16 cellular contexts compared by ENCODE assay signal in the genomic region with DNA sequence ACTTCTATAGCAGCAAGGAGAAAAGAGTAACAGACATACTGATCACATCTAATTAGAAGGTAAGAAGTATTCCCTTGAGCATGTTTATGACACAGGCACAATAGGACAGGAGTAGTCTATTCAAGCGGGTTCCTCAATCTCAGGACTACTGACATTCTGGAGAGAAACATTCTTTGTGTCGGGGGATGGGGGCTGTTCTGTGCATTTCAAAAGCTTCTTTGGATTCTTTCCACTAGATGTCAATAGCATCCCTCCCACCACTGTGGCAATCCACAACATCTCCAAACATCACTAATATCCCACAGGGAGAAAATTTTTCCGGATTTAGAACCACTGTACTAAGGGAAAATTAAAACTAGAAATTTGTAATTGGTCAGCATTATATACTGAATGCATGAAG. TPM values are rescaled to one million over a fixed set of nuclear protein-coding genes. Genes with fewer than 3 reads are reported as not detected.
DNase-seq lines count a peak whose midpoint lies in the region; ATAC-seq and TF ChIP-seq lines count a peak whose summit lies in the region.
"Had no signal": no experiment of that assay in that cellular context is flagged by ENCODE, and none has a peak within 500 bp of the region (broad histone marks: within the 10 kb centered on the region; RNA-seq: fewer than 3 reads in every experiment).

No MANE protein-coding gene starts in this region.

- intact Hi-C loops in activated CD8-positive, alpha-beta T cell treated with anti-CD3 and anti-CD28 coated beads for 36 hours (cut with micrococcal nuclease): no loop called here

- DNase-seq in NCI-H1694 treated with DMSO at 0.1 percent for 48 hours (lab: John Stamatoyannopoulos, UW) (peak; percentile 22), NCI-H1694 (lab: John Stamatoyannopoulos, UW) (no peak), NT2/D1 (ENCODE audit: low read depth, low spot score) (peak; percentile 90), foreskin keratinocyte (peak in 1 of 2 donors; percentile 10), renal cortical epithelial cell (ENCODE audit: low read depth) (peak; percentile 50), germinal center (ENCODE audit: low spot score) (no peak), DMS 273 treated with DMSO at 0.1 percent for 48 hours (lab: John Stamatoyannopoulos, UW) (no peak)
- no peak for DNase-seq in activated CD8-positive, alpha-beta T cell treated with anti-CD3 and anti-CD28 coated beads for 36 hours
- DNase-seq: activated naive CD4-positive, alpha-beta T cell treated with anti-CD3 and anti-CD28 coated beads for 36 hours; DND-41; NK-92 treated with Interleukin-12 subunit alpha and Interleukin-12 subunit beta, amount 100 ng/mL, for 24 hours; right cardiac atrium; T-helper 17 cell had no signal

- CTCF ChIA-PET in activated CD8-positive, alpha-beta T cell treated with anti-CD3 and anti-CD28 coated beads for 36 hours (lab: Charles Lee): no interaction called here

- H3K9ac ChIP-seq in NT2/D1 (ENCODE audit: insufficient read length, low read depth): no peak overlapping the region

- H3K27ac Mint-ChIP-seq in activated CD8-positive, alpha-beta T cell treated with anti-CD3 and anti-CD28 coated beads for 36 hours: no peak overlapping the region
- H3K27ac Mint-ChIP-seq: activated naive CD4-positive, alpha-beta T cell treated with anti-CD3 and anti-CD28 coated beads for 36 hours; dendritic cell treated with granulocyte-macrophage colony-stimulating factor and Interleukin-4, amounts not matched to agents 40 ng/mL and 50 ng/mL, for 4 days; mesothelial cell of epicardium; T-helper 17 cell had no signal

- H3K4me3 Mint-ChIP-seq in activated CD8-positive, alpha-beta T cell treated with anti-CD3 and anti-CD28 coated beads for 36 hours: no peak overlapping the region
- H3K4me3 Mint-ChIP-seq: activated naive CD4-positive, alpha-beta T cell treated with anti-CD3 and anti-CD28 coated beads for 36 hours; dendritic cell treated with granulocyte-macrophage colony-stimulating factor and Interleukin-4, amounts not matched to agents 40 ng/mL and 50 ng/mL, for 4 days; mesothelial cell of epicardium; T-helper 17 cell had no signal

- no peaks in the 10 kb centered on the region for H3K36me3 Mint-ChIP-seq in activated CD8-positive, alpha-beta T cell treated with anti-CD3 and anti-CD28 coated beads for 36 hours (ENCODE audit: low read depth)

- ATAC-seq in foreskin keratinocyte: no peak
- ATAC-seq in activated CD8-positive, alpha-beta T cell treated with anti-CD3 and anti-CD28 coated beads for 36 hours: no peak
- ATAC-seq: right cardiac atrium, T-helper 17 cell had no signal

- peak; percentile 50 for TF ChIP-seq CTCF in foreskin keratinocyte (conservative IDR thresholded peaks at IDR 0.05)
- TF ChIP-seq CTCF in activated CD8-positive, alpha-beta T cell treated with anti-CD3 and anti-CD28 coated beads for 36 hours (IDR thresholded peaks at IDR 0.05): no peak

- no peaks in the 10 kb centered on the region for H3K4me1 Mint-ChIP-seq in activated CD8-positive, alpha-beta T cell treated with anti-CD3 and anti-CD28 coated beads for 36 hours (ENCODE audit: low read depth)
- H3K4me1 Mint-ChIP-seq: T-helper 17 cell had no signal

- H3K27me3 ChIP-seq in NT2/D1 (ENCODE audit: insufficient read depth, insufficient read length) (no peaks in the 10 kb centered on the region), foreskin keratinocyte (no peaks in the 10 kb centered on the region)
- H3K27me3 ChIP-seq: suprapubic skin had no signal

- no peak overlapping the region for H3K4me3 ChIP-seq in NT2/D1 (ENCODE audit: insufficient read length, low read depth)
- H3K4me3 ChIP-seq: suprapubic skin had no signal

- POLR2A ChIA-PET in activated CD8-positive, alpha-beta T cell treated with anti-CD3 and anti-CD28 coated beads for 36 hours (lab: Charles Lee): no interaction called here

- H3K4me1 ChIP-seq in NT2/D1 (ENCODE audit: insufficient read depth, insufficient read length) (no peaks in the 10 kb centered on the region), foreskin keratinocyte (no peaks in the 10 kb centered on the region)
- H3K4me1 ChIP-seq: suprapubic skin had no signal

- H3K9me3 ChIP-seq in NT2/D1 (ENCODE audit: insufficient read depth, low read length): peaks cover 32% of the 10 kb centered on the region
- H3K9me3 ChIP-seq: suprapubic skin had no signal

- peaks cover 2% of the 10 kb centered on the region for H3K9me3 Mint-ChIP-seq in activated CD8-positive, alpha-beta T cell treated with anti-CD3 and anti-CD28 coated beads for 36 hours

- H3K27ac ChIP-seq in foreskin keratinocyte: no peak overlapping the region
- H3K27ac ChIP-seq: suprapubic skin had no signal

- no peaks in the 10 kb centered on the region for H3K36me3 ChIP-seq in NT2/D1 (ENCODE audit: insufficient read depth, insufficient read length, low read length)
- H3K36me3 ChIP-seq: suprapubic skin had no signal

- no peaks in the 10 kb centered on the region for H3K27me3 Mint-ChIP-seq in activated CD8-positive, alpha-beta T cell treated with anti-CD3 and anti-CD28 coated beads for 36 hours
- H3K27me3 Mint-ChIP-seq: T-helper 17 cell had no signal

RNA-seq across cellular contexts. Expression of a gene that starts 56.9 kb away (rescaled TPM):
- not detected in 2 replicates for total RNA-seq in foreskin keratinocyte
- polyA plus RNA-seq in foreskin keratinocyte: not detected in 2 replicates
- total RNA-seq in renal cortical epithelial cell: 12.5 and 63.1 TPM in 2 replicates
- total RNA-seq in activated CD8-positive, alpha-beta T cell treated with anti-CD3 and anti-CD28 coated beads for 36 hours: not detected
- total RNA-seq: activated naive CD4-positive, alpha-beta T cell treated with anti-CD3 and anti-CD28 coated beads for 36 hours; T-helper 17 cell had no signal

Comparison
In these comparisons a context has a peak if more than half of its experiments do, and no peak if none do; other contexts are left out.
1. DNase-seq: peak in NCI-H1694 treated with DMSO at 0.1 percent for 48 hours (single experiment), NT2/D1 (single experiment) and renal cortical epithelial cell (single experiment); none in NCI-H1694 (single experiment), germinal center (single experiment), DMS 273 treated with DMSO at 0.1 percent for 48 hours (single experiment) and activated CD8-positive, alpha-beta T cell treated with anti-CD3 and anti-CD28 coated beads for 36 hours (single experiment).
2. RNA of a gene that starts 56.9 kb away (total RNA-seq): 12.5 to 63.1 TPM in renal cortical epithelial cell; not detected in foreskin keratinocyte and not detected in activated CD8-positive, alpha-beta T cell treated with anti-CD3 and anti-CD28 coated beads for 36 hours; every median in the first group is over 10 times any median in the second.